1 cellular context compared by ENCODE assay signal in the genomic region with DNA sequence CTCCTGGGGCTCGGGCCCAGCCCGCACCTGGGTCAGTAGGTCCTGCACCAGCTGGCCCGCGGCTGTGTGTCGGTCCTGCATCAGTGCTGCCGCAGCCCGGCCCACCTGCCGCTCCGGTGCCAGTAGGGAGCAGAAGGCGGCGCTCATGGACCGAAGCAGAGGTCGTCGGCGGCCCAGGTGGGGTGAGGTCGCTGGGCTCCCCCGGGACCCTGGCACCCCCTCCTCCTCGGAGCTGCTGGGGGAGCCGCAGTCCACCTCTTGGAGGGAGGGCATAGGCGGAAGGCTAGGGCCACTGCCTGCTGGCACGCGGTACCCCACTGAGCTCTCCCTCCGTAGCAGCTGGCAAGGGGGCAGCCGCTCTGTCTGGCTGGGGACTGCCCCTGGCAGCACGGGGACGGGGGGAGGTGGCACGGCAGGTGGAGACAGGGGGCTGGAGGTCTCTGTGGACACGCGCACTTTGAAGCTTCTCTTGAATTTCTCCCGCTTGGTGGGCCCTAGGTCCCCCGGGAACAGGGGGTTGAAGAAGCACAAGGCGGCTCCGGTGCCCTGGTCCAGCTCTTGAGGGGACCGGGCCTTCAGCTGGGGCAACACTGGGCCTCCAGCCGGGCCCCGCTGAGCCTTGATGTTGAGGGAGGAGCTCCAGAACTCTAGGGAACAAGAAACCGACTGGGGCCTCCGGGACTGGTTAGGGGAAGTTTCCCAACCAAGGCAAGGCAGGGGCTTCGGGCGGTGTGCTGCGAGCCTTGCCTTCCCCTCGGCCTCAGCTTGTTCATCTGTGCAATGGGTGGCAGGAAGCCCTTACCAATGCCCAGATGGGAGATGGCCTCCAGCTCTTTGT.
TF ChIP-seq lines count a peak whose summit lies in the region.

No MANE protein-coding gene starts in this region.

TF ChIP-seq in SK-N-SH treated with all-trans-retinoic acid at 6 μM for 48 hours, 23 proteins besides CTCF, POLR2A, EP300 and RAD21 (continued from another document):
- TF ChIP-seq TOX (CRISPR knock-in tag; IDR thresholded peaks at IDR 0.05; ENCODE audit: borderline replicate concordance): no peak
- no peak for TF ChIP-seq RARB (CRISPR knock-in tag; IDR thresholded peaks at IDR 0.05)
- no peak for TF ChIP-seq ISL1 (CRISPR knock-in tag; IDR thresholded peaks at IDR 0.05)
- TF ChIP-seq ZNF8 (CRISPR knock-in tag; IDR thresholded peaks at IDR 0.05): no peak
TF ChIP-seq in SK-N-SH treated with all-trans-retinoic acid at 6 μM for 48 hours: peak in this region for 0.
